In the genomic region with DNA sequence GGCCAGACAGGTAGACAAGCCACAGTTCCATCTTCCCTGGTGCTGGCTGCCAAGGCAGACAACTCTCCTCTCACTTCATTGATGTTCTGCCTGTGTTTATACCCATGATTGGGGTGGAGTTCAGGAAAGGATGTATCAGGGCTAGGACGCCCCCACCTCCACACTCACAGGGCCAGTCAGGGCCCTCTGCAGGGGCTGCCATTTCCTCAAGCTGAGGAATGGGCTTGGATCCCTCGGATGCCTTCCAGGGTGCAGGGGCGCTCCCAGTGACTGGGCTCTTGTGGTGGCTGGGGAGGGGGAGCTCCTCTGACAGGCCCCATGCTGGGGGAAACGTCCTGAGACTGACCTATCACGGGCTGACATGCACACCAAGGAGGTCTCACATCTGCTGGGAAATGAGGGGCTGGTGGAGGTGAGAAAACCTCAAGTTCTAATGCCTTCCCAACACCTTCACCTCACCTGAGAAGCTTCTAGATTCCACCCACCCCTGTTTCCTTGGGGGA, we compare ENCODE assay signal across 1 cellular context.
TF ChIP-seq lines count a peak whose summit lies in the region.

No MANE protein-coding gene starts in this region.

TF ChIP-seq in HepG2, 621 proteins besides CTCF, POLR2A, EP300 and RAD21:
- TF ChIP-seq CCAR2 (optimal IDR thresholded peaks at IDR 0.05; ENCODE audit: low read depth, low read length), result no peak
- no peak for TF ChIP-seq ZNF180 (CRISPR knock-in tag; IDR thresholded peaks at IDR 0.05; ENCODE audit: borderline replicate concordance, low read depth)
- TF ChIP-seq THYN1 (CRISPR knock-in tag; IDR thresholded peaks at IDR 0.05; ENCODE audit: borderline replicate concordance, low read depth), result no peak
- TF ChIP-seq ZNF329 (CRISPR knock-in tag; IDR thresholded peaks at IDR 0.05; ENCODE audit: low read depth), result peak; percentile 97
- TF ChIP-seq ISL2 (CRISPR knock-in tag; IDR thresholded peaks at IDR 0.05), result no peak
- TF ChIP-seq ZNF589 (CRISPR knock-in tag; conservative IDR thresholded peaks at IDR 0.05), result no peak
